In the genomic region with DNA sequence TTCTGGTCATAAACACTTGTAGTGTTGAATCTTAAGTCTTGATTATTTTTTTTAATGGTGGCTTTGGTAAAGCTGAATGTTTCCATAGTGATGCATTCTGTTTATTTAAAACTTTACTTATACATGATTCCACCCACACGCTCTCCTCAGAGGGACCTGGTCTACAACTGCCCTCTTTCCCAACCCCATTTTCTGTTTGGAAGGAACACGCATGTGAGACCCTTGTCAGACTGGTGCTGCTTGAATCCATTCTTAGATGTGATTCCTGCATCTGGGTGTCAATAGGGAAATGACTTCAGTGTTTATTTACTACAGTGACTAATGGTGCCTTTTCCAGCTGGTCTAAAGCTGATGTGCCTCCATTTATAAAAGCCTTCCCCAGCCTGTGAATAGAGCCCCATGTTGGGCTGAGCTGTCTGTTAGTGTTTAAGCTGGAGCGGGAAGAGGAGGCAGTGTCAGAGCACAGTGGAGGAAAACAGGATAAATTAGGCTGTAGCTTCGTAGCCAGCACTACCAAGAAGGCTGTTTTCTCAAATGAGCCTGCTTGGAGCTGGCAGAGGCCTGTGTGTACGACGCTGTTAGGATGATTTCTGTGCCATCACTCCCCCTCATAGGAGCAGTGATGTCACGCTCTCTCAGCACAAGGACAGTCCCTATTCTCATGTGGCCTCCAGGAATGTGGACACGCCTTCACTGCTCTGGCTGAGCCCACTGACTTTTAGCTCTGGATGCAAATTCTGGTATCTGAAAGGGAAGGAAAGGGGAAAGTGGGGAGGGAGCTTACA, we compare ENCODE assay signal across 9 cellular contexts. TPM values are rescaled to one million over a fixed set of nuclear protein-coding genes. Genes with fewer than 3 reads are reported as not detected.
A peak's percentile ranks its signal among the peaks of the same experiment; 100 is the strongest.
DNase-seq lines count a peak whose midpoint lies in the region; ATAC-seq and TF ChIP-seq lines count a peak whose summit lies in the region.
"Had no signal": no experiment of that assay in that cellular context is flagged by ENCODE, and none has a peak within 500 bp of the region (broad histone marks: within the 10 kb centered on the region; RNA-seq: fewer than 3 reads in every experiment).

No MANE protein-coding gene starts in this region.

- DNase-seq in SK-N-DZ (ENCODE audit: low spot score) (peak; percentile 65), fibroblast of gingiva (ENCODE audit: low read depth) (peak; percentile 39), upper lobe of right lung (no peak), A172 (ENCODE audit: low spot score) (no peak)
- no peak for DNase-seq in activated naive CD4-positive, alpha-beta T cell treated with anti-CD3 and anti-CD28 coated beads, Interleukin-2, amount 50 U/mL, for 72 hours (ENCODE audit: low spot score in 2 of 2)
- no peak for DNase-seq in activated CD4-positive, alpha-beta T cell treated with anti-CD3 and anti-CD28 coated beads for 48 hours
- DNase-seq: T-helper 1 cell had no signal

- H3K9ac ChIP-seq in mucosa of rectum (ENCODE audit: low read depth in 1 of 2, low read length in 2 of 2) = no peak overlapping the region

- H3K4me1 ChIP-seq in mucosa of rectum (ENCODE audit: control insufficient read depth in 2 of 2, insufficient read depth in 2 of 2, low read length in 2 of 2) = peaks cover 4 to 14% of the 10 kb centered on the region in 2 donors
- peaks cover 27% of the 10 kb centered on the region for H3K4me1 ChIP-seq in upper lobe of right lung

- no peaks in the 10 kb centered on the region for H3K9me3 Mint-ChIP-seq in activated naive CD4-positive, alpha-beta T cell treated with anti-CD3 and anti-CD28 coated beads, Interleukin-2, amount 50 U/mL, for 72 hours

- H3K36me3 ChIP-seq in mucosa of rectum (ENCODE audit: control insufficient read depth in 2 of 2, insufficient read depth in 2 of 2, low read length in 2 of 2) (peaks cover 10 to 21% of the 10 kb centered on the region in 2 donors), upper lobe of right lung (peaks cover 15% of the 10 kb centered on the region)

- H3K27ac ChIP-seq in mucosa of rectum (ENCODE audit: low read depth in 2 of 2, low read length in 2 of 2) = peak overlapping the region; percentile 74 to 78
- H3K27ac ChIP-seq in upper lobe of right lung = peak overlapping the region; percentile 65
- H3K27ac ChIP-seq: HL-60 had no signal

- H3K27me3 ChIP-seq in mucosa of rectum (ENCODE audit: control insufficient read depth in 2 of 2, insufficient read depth in 2 of 2, low read length in 2 of 2) (no peaks in the 10 kb centered on the region), upper lobe of right lung (no peaks in the 10 kb centered on the region)

- no peak overlapping the region for H3K4me3 ChIP-seq in mucosa of rectum (ENCODE audit: low read length in 2 of 2)
- no peak overlapping the region for H3K4me3 ChIP-seq in upper lobe of right lung

- no peak overlapping the region for H3K27ac Mint-ChIP-seq in activated naive CD4-positive, alpha-beta T cell treated with anti-CD3 and anti-CD28 coated beads, Interleukin-2, amount 50 U/mL, for 72 hours

- H3K9me3 ChIP-seq in mucosa of rectum (ENCODE audit: control insufficient read depth in 2 of 2, low read length in 2 of 2) = no peaks in the 10 kb centered on the region
- H3K9me3 ChIP-seq in upper lobe of right lung = no peaks in the 10 kb centered on the region

- intact Hi-C loops in upper lobe of right lung (cut with DNase I) = no loop called here

- peaks cover 0 to 20% of the 10 kb centered on the region in 2 donors for H3K36me3 Mint-ChIP-seq in activated naive CD4-positive, alpha-beta T cell treated with anti-CD3 and anti-CD28 coated beads, Interleukin-2, amount 50 U/mL, for 72 hours

- TF ChIP-seq CTCF in upper lobe of right lung (IDR thresholded peaks at IDR 0.05) = no peak

- ATAC-seq in upper lobe of right lung = no peak
- no peak for ATAC-seq in activated naive CD4-positive, alpha-beta T cell treated with anti-CD3 and anti-CD28 coated beads, Interleukin-2, amount 50 U/mL, for 72 hours

RNA-seq across cellular contexts. Expression of a gene that starts 18.9 kb away (rescaled TPM):
- polyA plus RNA-seq in SK-N-DZ (2014; cell fraction: cytosol; rRNA removed) = 8.4 and 13.8 TPM in 2 replicates
- 6.5 and 12.0 TPM in 2 replicates for polyA plus RNA-seq in SK-N-DZ (2014; cell fraction: nucleus; rRNA removed)
- 139 TPM for total RNA-seq in upper lobe of right lung
- under 1 TPM; 0.11 to 0.49 TPM for total RNA-seq in activated naive CD4-positive, alpha-beta T cell treated with anti-CD3 and anti-CD28 coated beads, Interleukin-2, amount 50 U/mL, for 72 hours
- 0.36 and 0.53 TPM in 2 replicates for total RNA-seq in A172 (2014; rRNA removed; shearing (Covaris generic))

RNA-seq across cellular contexts. Expression of a gene that starts 42.9 kb away (rescaled TPM):
- 30.0 and 51.0 TPM in 2 replicates for polyA plus RNA-seq in SK-N-DZ (2014; cell fraction: cytosol; rRNA removed)
- polyA plus RNA-seq in SK-N-DZ (2014; cell fraction: nucleus; rRNA removed) = 23.9 and 30.8 TPM in 2 replicates
- 27.7 TPM for total RNA-seq in upper lobe of right lung
- 10 to 100 TPM; 35.5 to 42.3 TPM for total RNA-seq in activated naive CD4-positive, alpha-beta T cell treated with anti-CD3 and anti-CD28 coated beads, Interleukin-2, amount 50 U/mL, for 72 hours
- total RNA-seq in A172 (2014; rRNA removed; shearing (Covaris generic)) = 67.7 and 76.6 TPM in 2 replicates

Comparison
In these comparisons a context has a peak if more than half of its experiments do, and no peak if none do; other contexts are left out.
1. DNase-seq: peak in SK-N-DZ (single experiment) and fibroblast of gingiva (single experiment); none in upper lobe of right lung (single experiment), activated naive CD4-positive, alpha-beta T cell treated with anti-CD3 and anti-CD28 coated beads, Interleukin-2, amount 50 U/mL, for 72 hours (0 of 2), activated CD4-positive, alpha-beta T cell treated with anti-CD3 and anti-CD28 coated beads for 48 hours (single experiment) and A172 (single experiment).
2. RNA of a gene that starts 18.9 kb away (total RNA-seq): 139 TPM in upper lobe of right lung (single experiment); 0.11 to 0.49 TPM in activated naive CD4-positive, alpha-beta T cell treated with anti-CD3 and anti-CD28 coated beads, Interleukin-2, amount 50 U/mL, for 72 hours and 0.36 to 0.53 TPM in A172; every median in the first group is over 10 times any median in the second.